ENCODE assay signal across 25 cellular contexts in genomic region chr5:56257010-56257409, GRCh38. TPM values are rescaled to one million over a fixed set of nuclear protein-coding genes. Genes with fewer than 3 reads are reported as not detected.
"Had no signal": no experiment of that assay in that cellular context is flagged by ENCODE, and none has a peak within 500 bp of the region (broad histone marks: within the 10 kb centered on the region; RNA-seq: fewer than 3 reads in every experiment).

No MANE protein-coding gene starts in this region.

- H3K9me3 Mint-ChIP-seq: effector memory CD8-positive, alpha-beta T cell; natural killer cell; type B pancreatic cell had no signal

- H3K4me2 ChIP-seq: smooth muscle cell had no signal

- DNase-seq: cortex of kidney; effector memory CD8-positive, alpha-beta T cell; erythroblast; esophagus squamous epithelium; hypothalamus; left ventricle myocardium superior; lower lobe of right lung; natural killer cell; pancreas; stimulated activated CD4-positive, alpha-beta T cell treated with anti-CD3 and anti-CD28 coated beads, Interleukin-12 subunit alpha, Interleukin-12 subunit beta, amount 100 ng/mL, for 4 hours; stimulated activated CD4-positive, alpha-beta T cell treated with anti-CD3 and anti-CD28 coated beads, Interleukin-1b, Interleukin-23, amount 100 ng/mL, for 48 hours; stimulated activated CD4-positive, alpha-beta T cell treated with anti-CD3 and anti-CD28 coated beads, Interleukin-4, amount 100 ng/mL, for 1 hour; stimulated activated CD8-positive, alpha-beta memory T cell treated with anti-CD3 and anti-CD28 coated beads, Interleukin-4, amount 100 ng/mL, for 48 hours; stimulated activated naive CD8-positive, alpha-beta T cell treated with anti-CD3 and anti-CD28 coated beads, Interleukin-15, Interleukin-2, amounts not matched to agents 100 U/mL and 50 U/mL, for 24 hours; substantia nigra; testis; tibial artery had no signal

- H3K9me3 ChIP-seq: esophagus squamous epithelium, lower lobe of right lung, neutrophil, pancreas, testis, tibial artery had no signal

- H3K4me1 Mint-ChIP-seq: natural killer cell had no signal

- FAIRE-seq: endometrium, frontal cortex, keratinocyte, pancreas had no signal

- H3K36me3 ChIP-seq: esophagus squamous epithelium, lower lobe of right lung, neutrophil, pancreas, tibial artery had no signal

- H3K36me3 Mint-ChIP-seq: natural killer cell, type B pancreatic cell had no signal

- H3K4me3 Mint-ChIP-seq: effector memory CD8-positive, alpha-beta T cell; natural killer cell; type B pancreatic cell had no signal

- ATAC-seq: effector memory CD8-positive, alpha-beta T cell; left ventricle myocardium superior; lower lobe of right lung; natural killer cell; pancreas; sciatic nerve; stimulated activated naive CD8-positive, alpha-beta T cell treated with anti-CD3 and anti-CD28 coated beads, Interleukin-15, Interleukin-2, amounts not matched to agents 100 U/mL and 50 U/mL, for 24 hours had no signal

- H3K27me3 Mint-ChIP-seq: type B pancreatic cell had no signal

- H3K27me3 ChIP-seq: neutrophil, pancreas, testis, tibial artery had no signal

- H3K27ac ChIP-seq: esophagus squamous epithelium, lower lobe of right lung, neutrophil, pancreas, testis, tibial artery had no signal

- H3K4me3 ChIP-seq: esophagus squamous epithelium, lower lobe of right lung, pancreas, smooth muscle cell, testis, tibial artery had no signal

- H3K27ac Mint-ChIP-seq: effector memory CD8-positive, alpha-beta T cell; natural killer cell; type B pancreatic cell had no signal

RNA-seq across cellular contexts. Expression of gene ANKRD55, which starts 23.9 kb away (rescaled TPM):
- total RNA-seq: left ventricle myocardium superior, sciatic nerve, urinary bladder had no signal
- polyA plus RNA-seq: keratinocyte, pancreas had no signal
